In the genomic region with DNA sequence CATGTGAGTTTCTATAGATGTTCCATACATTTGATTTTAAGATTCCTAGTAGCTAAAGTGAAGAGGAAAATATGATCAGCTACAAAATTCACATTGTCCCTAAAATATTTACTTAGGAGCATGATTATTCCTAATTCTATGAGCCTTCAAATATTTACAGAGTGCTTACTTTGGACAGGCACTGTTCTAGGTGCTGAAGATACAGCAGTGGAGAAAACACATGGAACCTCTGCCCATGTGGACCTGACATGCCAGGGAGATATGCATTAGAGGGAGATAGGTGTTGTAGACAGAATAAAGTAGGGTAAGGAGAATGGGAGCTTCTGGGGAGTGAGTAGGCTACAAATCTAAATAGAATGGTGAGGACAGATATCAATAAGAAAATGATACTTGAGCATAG, we compare ENCODE assay signal across 4 cellular contexts.
A peak's percentile ranks its signal among the peaks of the same experiment; 100 is the strongest.
TF ChIP-seq lines count a peak whose summit lies in the region.

No MANE protein-coding gene starts in this region.

TF ChIP-seq in SK-N-SH, 30 proteins besides CTCF, POLR2A, EP300 and RAD21 (continued from another document):
- TF ChIP-seq, protein P1, sequence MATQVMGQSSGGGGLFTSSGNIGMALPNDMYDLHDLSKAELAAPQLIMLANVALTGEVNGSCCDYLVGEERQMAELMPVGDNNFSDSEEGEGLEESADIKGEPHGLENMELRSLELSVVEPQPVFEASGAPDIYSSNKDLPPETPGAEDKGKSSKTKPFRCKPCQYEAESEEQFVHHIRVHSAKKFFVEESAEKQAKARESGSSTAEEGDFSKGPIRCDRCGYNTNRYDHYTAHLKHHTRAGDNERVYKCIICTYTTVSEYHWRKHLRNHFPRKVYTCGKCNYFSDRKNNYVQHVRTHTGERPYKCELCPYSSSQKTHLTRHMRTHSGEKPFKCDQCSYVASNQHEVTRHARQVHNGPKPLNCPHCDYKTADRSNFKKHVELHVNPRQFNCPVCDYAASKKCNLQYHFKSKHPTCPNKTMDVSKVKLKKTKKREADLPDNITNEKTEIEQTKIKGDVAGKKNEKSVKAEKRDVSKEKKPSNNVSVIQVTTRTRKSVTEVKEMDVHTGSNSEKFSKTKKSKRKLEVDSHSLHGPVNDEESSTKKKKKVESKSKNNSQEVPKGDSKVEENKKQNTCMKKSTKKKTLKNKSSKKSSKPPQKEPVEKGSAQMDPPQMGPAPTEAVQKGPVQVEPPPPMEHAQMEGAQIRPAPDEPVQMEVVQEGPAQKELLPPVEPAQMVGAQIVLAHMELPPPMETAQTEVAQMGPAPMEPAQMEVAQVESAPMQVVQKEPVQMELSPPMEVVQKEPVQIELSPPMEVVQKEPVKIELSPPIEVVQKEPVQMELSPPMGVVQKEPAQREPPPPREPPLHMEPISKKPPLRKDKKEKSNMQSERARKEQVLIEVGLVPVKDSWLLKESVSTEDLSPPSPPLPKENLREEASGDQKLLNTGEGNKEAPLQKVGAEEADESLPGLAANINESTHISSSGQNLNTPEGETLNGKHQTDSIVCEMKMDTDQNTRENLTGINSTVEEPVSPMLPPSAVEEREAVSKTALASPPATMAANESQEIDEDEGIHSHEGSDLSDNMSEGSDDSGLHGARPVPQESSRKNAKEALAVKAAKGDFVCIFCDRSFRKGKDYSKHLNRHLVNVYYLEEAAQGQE (IDR thresholded peaks at IDR 0.05; ENCODE audit: low read depth, low read length), result peak; percentile 40; the same call in 1 of the 2 replicates
- TF ChIP-seq, protein P2, sequence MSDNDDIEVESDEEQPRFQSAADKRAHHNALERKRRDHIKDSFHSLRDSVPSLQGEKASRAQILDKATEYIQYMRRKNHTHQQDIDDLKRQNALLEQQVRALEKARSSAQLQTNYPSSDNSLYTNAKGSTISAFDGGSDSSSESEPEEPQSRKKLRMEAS (IDR thresholded peaks at IDR 0.05; ENCODE audit: low read depth), result no peak

TF ChIP-seq in SK-N-SH treated with all-trans-retinoic acid at 6 μM for 48 hours, 23 proteins besides CTCF, POLR2A, EP300 and RAD21 (continued from another document):
- TF ChIP-seq PPARA (CRISPR knock-in tag; IDR thresholded peaks at IDR 0.05; ENCODE audit: borderline replicate concordance) (no peak), ZNF8 (CRISPR knock-in tag; IDR thresholded peaks at IDR 0.05) (no peak), ARNTL (CRISPR knock-in tag; IDR thresholded peaks at IDR 0.05; ENCODE audit: borderline replicate concordance, low read depth) (no peak), GLIS3 (CRISPR knock-in tag; IDR thresholded peaks at IDR 0.05) (no peak), CSDC2 (CRISPR knock-in tag; IDR thresholded peaks at IDR 0.05) (no peak), ZC3H10 (CRISPR knock-in tag; IDR thresholded peaks at IDR 0.05) (no peak), ISL1 (CRISPR knock-in tag; IDR thresholded peaks at IDR 0.05) (no peak)
- TF ChIP-seq, protein P3, sequence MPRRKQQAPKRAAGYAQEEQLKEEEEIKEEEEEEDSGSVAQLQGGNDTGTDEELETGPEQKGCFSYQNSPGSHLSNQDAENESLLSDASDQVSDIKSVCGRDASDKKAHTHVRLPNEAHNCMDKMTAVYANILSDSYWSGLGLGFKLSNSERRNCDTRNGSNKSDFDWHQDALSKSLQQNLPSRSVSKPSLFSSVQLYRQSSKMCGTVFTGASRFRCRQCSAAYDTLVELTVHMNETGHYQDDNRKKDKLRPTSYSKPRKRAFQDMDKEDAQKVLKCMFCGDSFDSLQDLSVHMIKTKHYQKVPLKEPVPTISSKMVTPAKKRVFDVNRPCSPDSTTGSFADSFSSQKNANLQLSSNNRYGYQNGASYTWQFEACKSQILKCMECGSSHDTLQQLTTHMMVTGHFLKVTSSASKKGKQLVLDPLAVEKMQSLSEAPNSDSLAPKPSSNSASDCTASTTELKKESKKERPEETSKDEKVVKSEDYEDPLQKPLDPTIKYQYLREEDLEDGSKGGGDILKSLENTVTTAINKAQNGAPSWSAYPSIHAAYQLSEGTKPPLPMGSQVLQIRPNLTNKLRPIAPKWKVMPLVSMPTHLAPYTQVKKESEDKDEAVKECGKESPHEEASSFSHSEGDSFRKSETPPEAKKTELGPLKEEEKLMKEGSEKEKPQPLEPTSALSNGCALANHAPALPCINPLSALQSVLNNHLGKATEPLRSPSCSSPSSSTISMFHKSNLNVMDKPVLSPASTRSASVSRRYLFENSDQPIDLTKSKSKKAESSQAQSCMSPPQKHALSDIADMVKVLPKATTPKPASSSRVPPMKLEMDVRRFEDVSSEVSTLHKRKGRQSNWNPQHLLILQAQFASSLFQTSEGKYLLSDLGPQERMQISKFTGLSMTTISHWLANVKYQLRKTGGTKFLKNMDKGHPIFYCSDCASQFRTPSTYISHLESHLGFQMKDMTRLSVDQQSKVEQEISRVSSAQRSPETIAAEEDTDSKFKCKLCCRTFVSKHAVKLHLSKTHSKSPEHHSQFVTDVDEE (CRISPR knock-in tag; IDR thresholded peaks at IDR 0.05), result no peak

TF ChIP-seq in A549, 52 proteins besides CTCF, POLR2A, EP300 and RAD21 (continued from another document):
- TF ChIP-seq, protein P1 (IDR thresholded peaks at IDR 0.05), result peak; percentile 50; the same call in 1 of the 2 replicates

TF ChIP-seq in Ishikawa, 13 proteins besides CTCF, POLR2A, EP300 and RAD21 (continued from another document):
- TF ChIP-seq, protein P1 (IDR thresholded peaks at IDR 0.05; ENCODE audit: low read depth), result peak; percentile 58; the same call in 1 of the 2 replicates
